Comparison of ENCODE assay signal across 18 cellular contexts in genomic region chr20:14069796-14070195, GRCh38.
DNase-seq lines count a peak whose midpoint lies in the region; ATAC-seq and TF ChIP-seq lines count a peak whose summit lies in the region.
"Had no signal": no experiment of that assay in that cellular context is flagged by ENCODE, and none has a peak within 500 bp of the region (broad histone marks: within the 10 kb centered on the region; RNA-seq: fewer than 3 reads in every experiment).

No MANE protein-coding gene starts in this region.

- no peaks in the 10 kb centered on the region for H3K79me2 ChIP-seq in smooth muscle cell (ENCODE audit: low read depth)

- H3K4me2 ChIP-seq in smooth muscle cell, result peak overlapping the region; percentile 19

- 46% methylated on average over 5 of the region's 5 CpGs for WGBS in smooth muscle cell (ENCODE audit: low lambda C conversion rate)
- 88 to 92% methylated on average over 4 to 5 of the region's 5 CpGs for WGBS in thyroid gland, 2 donors

- H3K27ac ChIP-seq in smooth muscle cell (ENCODE audit: low read depth) (peak overlapping the region; percentile 52), thyroid gland (no peak overlapping the region)
- H3K27ac ChIP-seq: heart right ventricle, HL-60, pancreas had no signal

- H3K27me3 ChIP-seq in smooth muscle cell (ENCODE audit: low read depth) (no peaks in the 10 kb centered on the region), thyroid gland (no peaks in the 10 kb centered on the region)
- H3K27me3 ChIP-seq: heart right ventricle, pancreas had no signal

- H3K4me3 Mint-ChIP-seq in HFFc6, result no peak overlapping the region
- no peak overlapping the region for H3K4me3 Mint-ChIP-seq in activated CD8-positive, alpha-beta T cell treated with anti-CD3 and anti-CD28 coated beads, Interleukin-2, amount 10 ng/mL, durations not matched to agents 7 days and 5 days
- H3K4me3 Mint-ChIP-seq: activated naive CD8-positive, alpha-beta T cell; CD4-positive, CD25-positive, alpha-beta regulatory T cell; T-helper 17 cell had no signal

- H3K4me1 ChIP-seq in smooth muscle cell (ENCODE audit: low read depth) (no peaks in the 10 kb centered on the region), thyroid gland (no peaks in the 10 kb centered on the region)
- H3K4me1 ChIP-seq: heart right ventricle had no signal

- no peak overlapping the region for H3K27ac Mint-ChIP-seq in HFFc6
- H3K27ac Mint-ChIP-seq in activated CD8-positive, alpha-beta T cell treated with anti-CD3 and anti-CD28 coated beads, Interleukin-2, amount 10 ng/mL, durations not matched to agents 7 days and 5 days, result no peak overlapping the region
- H3K27ac Mint-ChIP-seq: activated naive CD8-positive, alpha-beta T cell; CD4-positive, CD25-positive, alpha-beta regulatory T cell; T-helper 17 cell had no signal

- DNase-seq in HFFc6 (peak; percentile 36), RPMI8226 (peak; percentile 73), epithelial cell of proximal tubule (ENCODE audit: low read depth) (peak; percentile 30), smooth muscle cell (lab: John Stamatoyannopoulos, UW; ENCODE audit: unreplicated experiment) (no peak), NCI-H187 (lab: John Stamatoyannopoulos, UW) (no peak), thyroid gland (no peak)
- no peak for DNase-seq in activated CD8-positive, alpha-beta T cell treated with anti-CD3 and anti-CD28 coated beads, Interleukin-2, amount 10 ng/mL, durations not matched to agents 7 days and 5 days
- DNase-seq: activated CD4-positive, alpha-beta T cell treated with anti-CD3 and anti-CD28 coated beads for 1 hour; CD4-positive, CD25-positive, alpha-beta regulatory T cell; cerebellar nuclear complex; heart right ventricle; NCI-H1694 treated with DMSO at 0.1 percent for 48 hours; pancreas; stimulated activated CD4-positive, alpha-beta T cell treated with anti-CD3 and anti-CD28 coated beads, Interleukin-12 subunit alpha, Interleukin-12 subunit beta, amount 100 ng/mL, for 4 hours; T-helper 17 cell had no signal

- no peaks in the 10 kb centered on the region for H3F3A ChIP-seq in smooth muscle cell (ENCODE audit: low read depth)

- intact Hi-C loops in thyroid gland (cut with DNase I), result no loop called here

- H4K20me1 ChIP-seq in smooth muscle cell (ENCODE audit: low read depth), result no peaks in the 10 kb centered on the region

- ATAC-seq in HG02885 (IDR thresholded peaks at IDR 0.05; ENCODE audit: poor library complexity, unreplicated experiment), result no peak
- no peak for ATAC-seq in activated CD8-positive, alpha-beta T cell treated with anti-CD3 and anti-CD28 coated beads, Interleukin-2, amount 10 ng/mL, durations not matched to agents 7 days and 5 days
- ATAC-seq: heart right ventricle, pancreas, T-helper 17 cell had no signal

- peaks cover 4% of the 10 kb centered on the region; the same call in 1 of the 2 replicates for H3K9me3 Mint-ChIP-seq in HFFc6
- no peaks in the 10 kb centered on the region for H3K9me3 Mint-ChIP-seq in activated CD8-positive, alpha-beta T cell treated with anti-CD3 and anti-CD28 coated beads, Interleukin-2, amount 10 ng/mL, durations not matched to agents 7 days and 5 days (ENCODE audit: insufficient read depth)

- H3K4me3 ChIP-seq in epithelial cell of proximal tubule (ENCODE audit: low read depth, low read length) (no peak overlapping the region), smooth muscle cell (no peak overlapping the region), thyroid gland (replicated peaks in 1 of 3) (no peak overlapping the region)
- H3K4me3 ChIP-seq: heart right ventricle, pancreas had no signal

- no peak for TF ChIP-seq POLR2A in thyroid gland (IDR thresholded peaks at IDR 0.05)

- POLR2A ChIA-PET in activated CD8-positive, alpha-beta T cell treated with anti-CD3 and anti-CD28 coated beads, Interleukin-2, amount 10 ng/mL, durations not matched to agents 7 days and 5 days (lab: Charles Lee), result no interaction called here

- H3K9me3 ChIP-seq in smooth muscle cell (replicated peaks; ENCODE audit: low read depth), result no peaks in the 10 kb centered on the region
- H3K9me3 ChIP-seq in thyroid gland, result no peaks in the 10 kb centered on the region
- H3K9me3 ChIP-seq: heart right ventricle, pancreas had no signal

- CTCF ChIA-PET in activated CD8-positive, alpha-beta T cell treated with anti-CD3 and anti-CD28 coated beads, Interleukin-2, amount 10 ng/mL, durations not matched to agents 7 days and 5 days (lab: Charles Lee), result no interaction called here

- H3K9ac ChIP-seq in smooth muscle cell (ENCODE audit: low read depth), result no peak overlapping the region

- H2AFZ ChIP-seq in smooth muscle cell (ENCODE audit: low read depth), result no peak overlapping the region

- H3K27me3 Mint-ChIP-seq in HFFc6 (ENCODE audit: insufficient read depth), result no peaks in the 10 kb centered on the region
- no peaks in the 10 kb centered on the region for H3K27me3 Mint-ChIP-seq in activated CD8-positive, alpha-beta T cell treated with anti-CD3 and anti-CD28 coated beads, Interleukin-2, amount 10 ng/mL, durations not matched to agents 7 days and 5 days (ENCODE audit: low read depth)
- H3K27me3 Mint-ChIP-seq: CD4-positive, CD25-positive, alpha-beta regulatory T cell; T-helper 17 cell had no signal

- TF ChIP-seq CTCF in HFFc6 (IDR thresholded peaks at IDR 0.05) (no peak), epithelial cell of proximal tubule (conservative IDR thresholded peaks at IDR 0.05; ENCODE audit: low read depth, low read length) (no peak), smooth muscle cell (IDR thresholded peaks at IDR 0.05; ENCODE audit: borderline replicate concordance, insufficient read depth, poor library complexity, severe bottlenecking) (no peak), thyroid gland (IDR thresholded peaks at IDR 0.05) (no peak)

- H3K36me3 ChIP-seq in smooth muscle cell (ENCODE audit: low read depth) (no peaks in the 10 kb centered on the region), thyroid gland (no peaks in the 10 kb centered on the region)
- H3K36me3 ChIP-seq: heart right ventricle, pancreas had no signal

- no peaks in the 10 kb centered on the region for H3K36me3 Mint-ChIP-seq in HFFc6 (ENCODE audit: low read depth)
- H3K36me3 Mint-ChIP-seq in activated CD8-positive, alpha-beta T cell treated with anti-CD3 and anti-CD28 coated beads, Interleukin-2, amount 10 ng/mL, durations not matched to agents 7 days and 5 days (ENCODE audit: low read depth), result no peaks in the 10 kb centered on the region
- H3K36me3 Mint-ChIP-seq: activated naive CD8-positive, alpha-beta T cell; CD4-positive, CD25-positive, alpha-beta regulatory T cell had no signal

- no peaks in the 10 kb centered on the region for H3K4me1 Mint-ChIP-seq in HFFc6 (ENCODE audit: low read depth)
- no peaks in the 10 kb centered on the region for H3K4me1 Mint-ChIP-seq in activated CD8-positive, alpha-beta T cell treated with anti-CD3 and anti-CD28 coated beads, Interleukin-2, amount 10 ng/mL, durations not matched to agents 7 days and 5 days (ENCODE audit: low read depth)
- H3K4me1 Mint-ChIP-seq: CD4-positive, CD25-positive, alpha-beta regulatory T cell; T-helper 17 cell had no signal

Comparison
In these comparisons a context has a peak if more than half of its experiments do, and no peak if none do; other contexts are left out.
1. DNase-seq: peak in HFFc6 (single experiment), RPMI8226 (single experiment) and epithelial cell of proximal tubule (single experiment); none in smooth muscle cell (single experiment), NCI-H187 (0 of 2), thyroid gland (0 of 2) and activated CD8-positive, alpha-beta T cell treated with anti-CD3 and anti-CD28 coated beads, Interleukin-2, amount 10 ng/mL, durations not matched to agents 7 days and 5 days (single experiment).